8 cellular contexts compared by ENCODE assay signal in genomic region chr10:112951349-112952281, GRCh38. TPM values are rescaled to one million over a fixed set of nuclear protein-coding genes. Genes with fewer than 3 reads are reported as not detected.
DNase-seq lines count a peak whose midpoint lies in the region; ATAC-seq and TF ChIP-seq lines count a peak whose summit lies in the region.

No MANE protein-coding gene starts in this region.

- peak overlapping the region; percentile 75 to 94 (median 90) for H3K27ac Mint-ChIP-seq in CD8-positive, alpha-beta memory T cell
- peak overlapping the region; percentile 99 for H3K27ac Mint-ChIP-seq in WTC11
- peak overlapping the region; percentile 92 for H3K27ac Mint-ChIP-seq in dendritic cell treated with granulocyte-macrophage colony-stimulating factor and Interleukin-4, amounts not matched to agents 40 ng/mL and 50 ng/mL, for 4 days

- peaks cover 0 to 13% (median 0%) of the 10 kb centered on the region in 3 donors for H3K36me3 Mint-ChIP-seq in CD8-positive, alpha-beta memory T cell
- H3K36me3 Mint-ChIP-seq in WTC11: peaks cover 16% of the 10 kb centered on the region
- peaks cover 20% of the 10 kb centered on the region for H3K36me3 Mint-ChIP-seq in dendritic cell treated with granulocyte-macrophage colony-stimulating factor and Interleukin-4, amounts not matched to agents 40 ng/mL and 50 ng/mL, for 4 days (ENCODE audit: low read depth)

- peaks cover 30 to 50% (median 38%) of the 10 kb centered on the region in 3 donors for H3K4me1 Mint-ChIP-seq in CD8-positive, alpha-beta memory T cell
- peaks cover 58% of the 10 kb centered on the region for H3K4me1 Mint-ChIP-seq in WTC11
- H3K4me1 Mint-ChIP-seq in dendritic cell treated with granulocyte-macrophage colony-stimulating factor and Interleukin-4, amounts not matched to agents 40 ng/mL and 50 ng/mL, for 4 days (ENCODE audit: low read depth): peaks cover 58% of the 10 kb centered on the region

- 0 to 1% methylated on average over 19 to 68 of the region's 68 CpGs for WGBS in lower leg skin, 2 donors

- H3K27me3 ChIP-seq in CD8-positive, alpha-beta memory T cell (ENCODE audit: insufficient read depth, low read length, poor library complexity, severe bottlenecking): peaks cover 5% of the 10 kb centered on the region

- TF ChIP-seq CTCF in WTC11 (IDR thresholded peaks at IDR 0.05) (no peak), lower leg skin (IDR thresholded peaks at IDR 0.05) (peak in 1 of 3 donors; percentile 26)

- H3K27ac ChIP-seq in CD8-positive, alpha-beta memory T cell (ENCODE audit: low read depth, low read length): peak overlapping the region; percentile 67

- ATAC-seq in WTC11: no peak; the same call in 1 of the 2 replicates
- no peak for ATAC-seq in GM19324 (IDR thresholded peaks at IDR 0.05; ENCODE audit: low FRiP score, unreplicated experiment)

- peaks cover 0 to 27% of the 10 kb centered on the region in 2 donors for H3K27me3 Mint-ChIP-seq in CD8-positive, alpha-beta memory T cell
- no peaks in the 10 kb centered on the region; the same call in 1 of the 2 replicates for H3K27me3 Mint-ChIP-seq in WTC11 (ENCODE audit: low read depth)
- peaks cover 63% of the 10 kb centered on the region for H3K27me3 Mint-ChIP-seq in dendritic cell treated with granulocyte-macrophage colony-stimulating factor and Interleukin-4, amounts not matched to agents 40 ng/mL and 50 ng/mL, for 4 days

- intact Hi-C loops in dendritic cell treated with granulocyte-macrophage colony-stimulating factor and Interleukin-4, amounts not matched to agents 40 ng/mL and 50 ng/mL, for 4 days (cut with micrococcal nuclease): loop anchor here (5.0 to 10.0 kb wide), 2 partner anchors 99 to 143 kb away; no protein-coding TSS in a partner anchor
- intact Hi-C loops in lower leg skin (cut with DNase I; ENCODE audit: low total_unique reads): loop anchor here (10.0 kb wide), 1 partner anchor 153 kb away; no protein-coding TSS in a partner anchor

- no peak for TF ChIP-seq POLR2A in lower leg skin (IDR thresholded peaks at IDR 0.05)

- no peaks in the 10 kb centered on the region for H3K36me3 ChIP-seq in CD8-positive, alpha-beta memory T cell (ENCODE audit: insufficient read depth, low read length)

- peak; percentile 19 to 59 (median 45) for DNase-seq in CD8-positive, alpha-beta memory T cell
- DNase-seq in KG1 (lab: John Stamatoyannopoulos, UW) (peak; percentile 80), WTC11 (ENCODE audit: low spot score) (peak; percentile 61), lower leg skin (ENCODE audit: low spot score in 2 of 2) (peak; percentile 58 to 93), HPDE6-E6E7 (ENCODE audit: extremely low spot score) (no peak)
- peak; percentile 13 for DNase-seq in stimulated activated CD8-positive, alpha-beta memory T cell treated with anti-CD3 and anti-CD28 coated beads, Interleukin-12 subunit alpha, Interleukin-12 subunit beta, amount 100 ng/mL, for 4 hours (ENCODE audit: low read depth)

- no peaks in the 10 kb centered on the region for H3K9me3 Mint-ChIP-seq in CD8-positive, alpha-beta memory T cell
- no peaks in the 10 kb centered on the region for H3K9me3 Mint-ChIP-seq in WTC11
- H3K9me3 Mint-ChIP-seq in dendritic cell treated with granulocyte-macrophage colony-stimulating factor and Interleukin-4, amounts not matched to agents 40 ng/mL and 50 ng/mL, for 4 days: no peaks in the 10 kb centered on the region

- POLR2A ChIA-PET in CD8-positive, alpha-beta memory T cell (lab: Charles Lee): no interaction called here
- POLR2A ChIA-PET in WTC11 (lab: Charles Lee): interaction anchor here (0.9 kb wide), 1 partner anchor 175 kb away, joined by 3 read pairs; no protein-coding TSS in a partner anchor

- peak overlapping the region; percentile 84 for H3K4me3 ChIP-seq in CD8-positive, alpha-beta memory T cell (ENCODE audit: low read length)
- peak overlapping the region; percentile 72 for H3K4me3 ChIP-seq in lower leg skin (ENCODE audit: low read depth, poor library complexity, severe bottlenecking)

- peaks cover 9% of the 10 kb centered on the region for H3K4me1 ChIP-seq in CD8-positive, alpha-beta memory T cell (ENCODE audit: insufficient read depth, low read length)

- peak overlapping the region; percentile 86 to 99 (median 97) for H3K4me3 Mint-ChIP-seq in CD8-positive, alpha-beta memory T cell
- peak overlapping the region; percentile 85 for H3K4me3 Mint-ChIP-seq in WTC11
- H3K4me3 Mint-ChIP-seq in dendritic cell treated with granulocyte-macrophage colony-stimulating factor and Interleukin-4, amounts not matched to agents 40 ng/mL and 50 ng/mL, for 4 days: peak overlapping the region; percentile 98

- no peaks in the 10 kb centered on the region for H3K9me3 ChIP-seq in CD8-positive, alpha-beta memory T cell (ENCODE audit: low read length)

- CTCF ChIA-PET in CD8-positive, alpha-beta memory T cell (lab: Charles Lee): no interaction called here
- CTCF ChIA-PET in WTC11 (lab: Charles Lee): no interaction called here

TF ChIP-seq in WTC11, 78 proteins besides CTCF, POLR2A, EP300 and RAD21:
- TF ChIP-seq ZNF281 (CRISPR knock-in tag; IDR thresholded peaks at IDR 0.05) (peak; percentile 79; the same call in 1 of the 2 replicates), SMAD4 (CRISPR knock-in tag; IDR thresholded peaks at IDR 0.05) (peak; percentile 12; the same call in 1 of the 2 replicates), SOX15 (CRISPR knock-in tag; IDR thresholded peaks at IDR 0.05) (no peak), IRF2 (CRISPR knock-in tag; IDR thresholded peaks at IDR 0.05; ENCODE audit: borderline replicate concordance, low read depth) (no peak)

RNA-seq across cellular contexts. Expression of gene TCF7L2, which starts 1.6 kb away (rescaled TPM):
- under 1 TPM; 0.81 to 0.89 TPM for total RNA-seq in CD8-positive, alpha-beta memory T cell
- polyA plus RNA-seq in CD8-positive, alpha-beta memory T cell: 1.8 TPM
- total RNA-seq in WTC11 (2021): 44.5 to 51.4 TPM (median 51.1 TPM) in 3 replicates
- 10 to 100 TPM in 3 of 4 donors, 1 to 10 TPM in 1; 5.6 to 23.1 (median 16.2) TPM for total RNA-seq in lower leg skin
